Comparison of ENCODE assay signal across 23 cellular contexts in genomic region chr1:224113005-224113404, GRCh38. TPM values are rescaled to one million over a fixed set of nuclear protein-coding genes. Genes with fewer than 3 reads are reported as not detected.
A peak's percentile ranks its signal among the peaks of the same experiment; 100 is the strongest.
DNase-seq lines count a peak whose midpoint lies in the region; ATAC-seq and TF ChIP-seq lines count a peak whose summit lies in the region.
"Had no signal": no experiment of that assay in that cellular context is flagged by ENCODE, and none has a peak within 500 bp of the region (broad histone marks: within the 10 kb centered on the region; RNA-seq: fewer than 3 reads in every experiment).

No MANE protein-coding gene starts in this region.

- TF ChIP-seq POLR2A in right lobe of liver (IDR thresholded peaks at IDR 0.05): no peak

- intact Hi-C loops in CD14-positive monocyte (cut with micrococcal nuclease): loop anchor here (5.0 kb wide), 1 partner anchor 219 kb away; the partner anchor contains the start of gene NVL (in 2 of the 2)
- intact Hi-C loops in activated B cell treated with CpG ODN at 0.5 μM for 24 hours (cut with micrococcal nuclease): loop anchor here (5.0 to 10.0 kb wide), 2 partner anchors 118 to 301 kb away; no protein-coding TSS in a partner anchor
- intact Hi-C loops in right lobe of liver (cut with DNase I): loop anchor here in 1 of 2 donors (10.0 kb wide), 1 partner anchor 222 kb away; the partner anchor contains the start of gene NVL

- H3K4me3 ChIP-seq in neutrophil (ENCODE audit: low read depth in 1 of 2, low read length in 1 of 2) (peak overlapping the region in 1 of 2 experiments; percentile 73), right lobe of liver (peak overlapping the region in 1 of 3 donors; percentile 90)

- H3K36me3 ChIP-seq in neutrophil: no peaks in the 10 kb centered on the region
- no peaks in the 10 kb centered on the region for H3K36me3 ChIP-seq in right lobe of liver
- H3K36me3 ChIP-seq: ovary, Peyer's patch, SJCRH30 had no signal

- ATAC-seq in activated B cell treated with CpG ODN at 0.5 μM for 24 hours (ENCODE audit: low read depth) (no peak), HG03280 (IDR thresholded peaks at IDR 0.05; ENCODE audit: unreplicated experiment) (no peak), right lobe of liver (no peak)

- H3K4me1 ChIP-seq in neutrophil (ENCODE audit: control insufficient read depth in 1 of 2, insufficient read depth in 1 of 2, low read depth in 1 of 2, low read length in 1 of 2) (peaks cover 27 to 30% of the 10 kb centered on the region in 2 experiments), right lobe of liver (peaks cover 0 to 33% (median 12%) of the 10 kb centered on the region in 4 donors)

- H3K9me3 ChIP-seq in neutrophil (no peaks in the 10 kb centered on the region), right lobe of liver (no peaks in the 10 kb centered on the region)
- H3K9me3 ChIP-seq: ovary, Peyer's patch, SJCRH30, testis had no signal

- H3K9me3 Mint-ChIP-seq in CD14-positive monocyte (no peaks in the 10 kb centered on the region), IgD-negative memory B cell (no peaks in the 10 kb centered on the region), activated B cell treated with CpG ODN at 0.5 μM for 24 hours (no peaks in the 10 kb centered on the region)
- H3K9me3 Mint-ChIP-seq: activated CD8-positive, alpha-beta T cell treated with anti-CD3 and anti-CD28 coated beads for 36 hours; activated naive CD4-positive, alpha-beta T cell treated with anti-CD3 and anti-CD28 coated beads for 36 hours; central memory CD8-positive, alpha-beta T cell had no signal

- H3K27me3 ChIP-seq in neutrophil (peaks cover 10% of the 10 kb centered on the region), right lobe of liver (no peaks in the 10 kb centered on the region)
- H3K27me3 ChIP-seq: foreskin keratinocyte, ovary, Peyer's patch, SJCRH30, testis had no signal

- DNase-seq in CD14-positive monocyte (ENCODE audit: low spot score) (no peak), activated B cell treated with CpG ODN at 0.5 μM for 24 hours (no peak), SW480 (ENCODE audit: low spot score) (no peak), NCI-H510A (lab: John Stamatoyannopoulos, UW) (no peak), right lobe of liver (no peak)
- DNase-seq: activated CD4-positive, CD25-positive, alpha-beta regulatory T cell; activated CD8-positive, alpha-beta T cell treated with anti-CD3 and anti-CD28 coated beads for 36 hours; activated naive CD4-positive, alpha-beta T cell treated with anti-CD3 and anti-CD28 coated beads for 36 hours; anterior cingulate cortex; DMS79 treated with DMSO at 0.1 percent for 48 hours; erythroblast; foreskin keratinocyte; NCI-H2171; NCI-H748 treated with DMSO at 0.1 percent for 48 hours; ovary; Peyer's patch; SJCRH30; stimulated activated CD4-positive, alpha-beta T cell treated with anti-CD3 and anti-CD28 coated beads, Interleukin-15, amount 100 ng/mL, for 24 hours; testis had no signal

- peak overlapping the region; percentile 91 for H3K27ac ChIP-seq in neutrophil
- H3K27ac ChIP-seq in right lobe of liver: no peak overlapping the region

- H3K36me3 Mint-ChIP-seq in CD14-positive monocyte: peaks cover 0 to 2% of the 10 kb centered on the region in 2 donors
- no peaks in the 10 kb centered on the region for H3K36me3 Mint-ChIP-seq in IgD-negative memory B cell
- H3K36me3 Mint-ChIP-seq in activated B cell treated with CpG ODN at 0.5 μM for 24 hours (ENCODE audit: low read depth): peaks cover 5% of the 10 kb centered on the region

- 59% methylated on average over 10 of the region's 10 CpGs for WGBS in right lobe of liver (ENCODE audit: insufficient coverage, low coverage, low lambda C conversion rate, missing lambda C conversion rate)

- POLR2A ChIA-PET in activated B cell treated with CpG ODN at 0.5 μM for 24 hours (lab: Charles Lee): interaction anchor here (0.7 to 1.3 kb wide), 3 partner anchors 121 to 1665 kb away, joined by 3 to 5 read pairs (median 3); no protein-coding TSS in a partner anchor

- peaks cover 24% of the 10 kb centered on the region for H3K4me1 Mint-ChIP-seq in CD14-positive monocyte
- H3K4me1 Mint-ChIP-seq in IgD-negative memory B cell: peaks cover 15 to 27% (median 26%) of the 10 kb centered on the region in 3 donors
- H3K4me1 Mint-ChIP-seq in activated B cell treated with CpG ODN at 0.5 μM for 24 hours: peaks cover 28% of the 10 kb centered on the region

- H3K27me3 Mint-ChIP-seq in CD14-positive monocyte (ENCODE audit: low read depth in 3 of 3): peaks cover 0 to 5% (median 2%) of the 10 kb centered on the region in 3 donors
- no peaks in the 10 kb centered on the region for H3K27me3 Mint-ChIP-seq in IgD-negative memory B cell
- H3K27me3 Mint-ChIP-seq in activated B cell treated with CpG ODN at 0.5 μM for 24 hours: peaks cover 7% of the 10 kb centered on the region

- CTCF ChIA-PET in activated B cell treated with CpG ODN at 0.5 μM for 24 hours (lab: Charles Lee): no interaction called here

- H3K4me3 Mint-ChIP-seq in CD14-positive monocyte: peak overlapping the region; percentile 86 to 94
- peak overlapping the region in 3 of 4 donors; percentile 89 to 97 (median 97) for H3K4me3 Mint-ChIP-seq in IgD-negative memory B cell
- no peak overlapping the region for H3K4me3 Mint-ChIP-seq in activated B cell treated with CpG ODN at 0.5 μM for 24 hours

- TF ChIP-seq CTCF in CD14-positive monocyte (IDR thresholded peaks at IDR 0.05) (no peak), activated B cell treated with CpG ODN at 0.5 μM for 24 hours (IDR thresholded peaks at IDR 0.05) (no peak), neutrophil (IDR thresholded peaks at IDR 0.05) (no peak), right lobe of liver (IDR thresholded peaks at IDR 0.05) (no peak)

- H3K27ac Mint-ChIP-seq in CD14-positive monocyte (peak overlapping the region in 2 of 7 donors; percentile 90 to 95), IgD-negative memory B cell (no peak overlapping the region), activated B cell treated with CpG ODN at 0.5 μM for 24 hours (peak overlapping the region; percentile 94)

RNA-seq across cellular contexts. Expression of gene FBXO28, which starts 0.9 kb away (rescaled TPM):
- polyA plus RNA-seq in CD14-positive monocyte (10 to 100 TPM; 12.9 to 15.8 TPM), IgD-negative memory B cell (20.4 TPM)
- total RNA-seq in activated B cell treated with CpG ODN at 0.5 μM for 24 hours (27.5 and 30.4 TPM in 2 replicates), right lobe of liver (10 to 100 TPM; 11.5 to 20.9 (median 15.3) TPM)
